ENCODE assay signal across 8 cellular contexts in the genomic region with DNA sequence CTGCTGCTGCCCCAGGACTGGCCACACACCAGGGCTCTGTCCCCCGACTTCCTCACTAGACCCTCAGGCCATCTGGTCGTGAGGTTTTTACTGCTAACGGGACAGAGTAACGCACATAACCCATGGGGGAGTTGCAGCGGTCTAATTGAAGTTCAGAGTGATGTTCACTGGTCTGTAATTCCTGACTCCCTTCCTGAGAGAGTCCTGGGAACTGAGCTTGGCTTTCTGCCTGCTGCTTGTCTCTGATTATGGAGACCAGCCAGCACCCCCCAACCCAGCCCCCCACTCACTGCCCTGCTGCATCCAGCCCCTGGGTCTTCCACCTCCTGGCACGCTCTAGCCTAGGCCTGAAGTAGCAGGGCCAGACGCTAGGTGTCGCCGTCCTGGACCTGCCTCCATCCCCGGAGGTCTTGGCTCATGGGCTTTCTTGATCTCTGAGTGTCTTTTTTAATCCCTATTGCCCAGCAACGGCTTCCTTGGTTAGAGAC.
DNase-seq lines count a peak whose midpoint lies in the region; ATAC-seq and TF ChIP-seq lines count a peak whose summit lies in the region.

No MANE protein-coding gene starts in this region.

- H3K79me2 ChIP-seq in PC-3 (ENCODE audit: low read length) = no peaks in the 10 kb centered on the region

- no peaks in the 10 kb centered on the region for H3K9me2 ChIP-seq in PC-3 (replicated peaks; ENCODE audit: low read length)

- intact Hi-C loops in left ventricle myocardium inferior (cut with micrococcal nuclease) (no loop called here), PC-3 (cut with micrococcal nuclease) (no loop called here)

- H3K27me3 ChIP-seq in left ventricle myocardium inferior (ENCODE audit: low read depth) (no peaks in the 10 kb centered on the region), PC-3 (ENCODE audit: low read length) (no peaks in the 10 kb centered on the region)

- no peak overlapping the region for H2AFZ ChIP-seq in PC-3 (ENCODE audit: low read length)

- ATAC-seq in HG02943 (IDR thresholded peaks at IDR 0.05; ENCODE audit: low read depth, unreplicated experiment) (peak; percentile 52), PC-3 (no peak), HG03378 (IDR thresholded peaks at IDR 0.05; ENCODE audit: unreplicated experiment) (no peak)

- H3K4me2 ChIP-seq in PC-3 (ENCODE audit: low read length) = no peak overlapping the region

- CTCF ChIA-PET in PC-3 (lab: Charles Lee) = no interaction called here

- H3K4me1 ChIP-seq in left ventricle myocardium inferior (peaks cover 57% of the 10 kb centered on the region), PC-3 (ENCODE audit: insufficient read depth, low read length) (peaks cover 5% of the 10 kb centered on the region)

- DNase-seq in activated CD8-positive, alpha-beta memory T cell treated with anti-CD3 and anti-CD28 coated beads for 24 hours = peak; percentile 63
- DNase-seq in left ventricle myocardium inferior = no peak
- peak; percentile 3 to 20 for DNase-seq in stimulated activated CD8-positive, alpha-beta memory T cell treated with anti-CD3 and anti-CD28 coated beads, Interleukin-2, amount 100 ng/mL, for 48 hours (ENCODE audit: low read depth in 2 of 2)
- DNase-seq in PC-3 = no peak
- DNase-seq in CD1c-positive myeloid dendritic cell (ENCODE audit: extremely low spot score) = no peak

- no TSS peak for BruUV-seq in PC-3 (replicated peaks; lab: Mats Ljungman, UMichigan)

- peak; percentile 92 for TF ChIP-seq CTCF in GM12875 (IDR thresholded peaks at IDR 0.05; ENCODE audit: borderline replicate concordance, insufficient read depth, low read depth, low read length)
- TF ChIP-seq CTCF in left ventricle myocardium inferior (IDR thresholded peaks at IDR 0.05; ENCODE audit: borderline replicate concordance) = peak; percentile 54
- no peak for TF ChIP-seq CTCF in PC-3 (conservative IDR thresholded peaks at IDR 0.05; ENCODE audit: low read depth, low read length)

- H3K27ac ChIP-seq in left ventricle myocardium inferior (replicated peaks) (no peak overlapping the region), PC-3 (ENCODE audit: low read length) (no peak overlapping the region)

- no peaks in the 10 kb centered on the region for H3F3A ChIP-seq in PC-3 (ENCODE audit: low read length, unreplicated experiment)

- H3K4me3 ChIP-seq in GM12875 (ENCODE audit: low read depth, low read length) (no peak overlapping the region), left ventricle myocardium inferior (no peak overlapping the region), PC-3 (ENCODE audit: low read length) (no peak overlapping the region)

- H3K9ac ChIP-seq in PC-3 (ENCODE audit: low read length) = no peak overlapping the region

- no peaks in the 10 kb centered on the region for H4K20me1 ChIP-seq in PC-3 (ENCODE audit: low read length)

- POLR2A ChIA-PET in PC-3 (lab: Charles Lee; ENCODE audit: unreplicated experiment) = no interaction called here

- H3K36me3 ChIP-seq in left ventricle myocardium inferior = no peaks in the 10 kb centered on the region
- no peaks in the 10 kb centered on the region for H3K36me3 ChIP-seq in PC-3 (ENCODE audit: low read depth, low read length)

- H3K9me3 ChIP-seq in left ventricle myocardium inferior (replicated peaks) = no peaks in the 10 kb centered on the region
- no peaks in the 10 kb centered on the region for H3K9me3 ChIP-seq in PC-3 (ENCODE audit: low read length)

Comparison
In these comparisons a context has a peak if more than half of its experiments do, and no peak if none do; other contexts are left out.
1. DNase-seq: peak in activated CD8-positive, alpha-beta memory T cell treated with anti-CD3 and anti-CD28 coated beads for 24 hours (single experiment) and stimulated activated CD8-positive, alpha-beta memory T cell treated with anti-CD3 and anti-CD28 coated beads, Interleukin-2, amount 100 ng/mL, for 48 hours (2 of 2); none in left ventricle myocardium inferior (single experiment), PC-3 (single experiment) and CD1c-positive myeloid dendritic cell (single experiment).